In the genomic region with DNA sequence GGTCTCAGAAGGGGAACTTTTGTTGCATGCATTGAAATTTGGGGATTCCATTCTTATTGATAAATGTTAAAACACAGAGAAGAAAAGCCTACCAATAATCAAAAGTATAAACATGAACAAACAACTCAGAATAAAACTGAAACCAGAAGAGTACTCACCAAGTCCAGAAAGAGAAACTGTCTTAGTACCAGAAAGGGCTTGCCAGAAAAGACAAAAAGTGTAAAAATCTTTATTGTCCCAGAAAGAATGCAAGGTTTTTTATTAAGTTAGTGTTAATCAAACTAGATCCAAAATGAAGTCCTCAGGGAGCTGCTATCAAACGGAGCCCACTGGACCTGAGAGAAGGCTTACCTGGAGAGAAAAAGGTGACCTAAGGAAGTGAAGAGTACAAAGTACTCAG, we compare ENCODE assay signal across 24 cellular contexts.
"Had no signal": no experiment of that assay in that cellular context is flagged by ENCODE, and none has a peak within 500 bp of the region (broad histone marks: within the 10 kb centered on the region; RNA-seq: fewer than 3 reads in every experiment).

No MANE protein-coding gene starts in this region.

- H3K27ac ChIP-seq: ascending aorta, body of pancreas had no signal

- DNase-seq: activated CD4-positive, alpha-beta T cell treated with anti-CD3 and anti-CD28 coated beads for 48 hours; activated CD4-positive, alpha-beta T cell treated with anti-CD3 and anti-CD28 coated beads, Interleukin-2, amount 50 U/mL, for 4 hours; activated CD4-positive, CD25-positive, alpha-beta regulatory T cell treated with anti-CD3 and anti-CD28 coated beads, Interleukin-2, amount 50 U/mL, for 72 hours; activated CD8-positive, alpha-beta memory T cell treated with anti-CD3 and anti-CD28 coated beads, Interleukin-2, amount 50 U/mL, for 48 hours; activated CD8-positive, alpha-beta T cell treated with anti-CD3 and anti-CD28 coated beads, Interleukin-2, amount 10 ng/mL, durations not matched to agents 7 days and 5 days; activated naive CD4-positive, alpha-beta T cell; activated T-cell treated with anti-CD3 and anti-CD28 coated beads, Interleukin-2, amount 50 U/mL, for 1 hour; body of pancreas; KG1; MG63; NCI-H146; NCI-H1930; NCI-H2171 treated with DMSO at 0.1 percent for 48 hours; NCI-H226; NCI-H510A; NCI-H526 treated with DMSO at 0.1 percent for 48 hours; PC-3; SHP77 treated with DMSO at 0.1 percent for 48 hours; T-helper 17 cell; T-helper 9 cell had no signal

- H3K4me3 Mint-ChIP-seq: activated CD8-positive, alpha-beta T cell treated with anti-CD3 and anti-CD28 coated beads, Interleukin-2, amount 10 ng/mL, durations not matched to agents 7 days and 5 days; activated naive CD4-positive, alpha-beta T cell treated with anti-CD3 and anti-CD28 coated beads, Interleukin-2, amount 50 U/mL, for 24 hours; central memory CD8-positive, alpha-beta T cell; T-helper 17 cell; WTC11 had no signal

- H3K27ac Mint-ChIP-seq: activated CD8-positive, alpha-beta T cell treated with anti-CD3 and anti-CD28 coated beads, Interleukin-2, amount 10 ng/mL, durations not matched to agents 7 days and 5 days; activated naive CD4-positive, alpha-beta T cell treated with anti-CD3 and anti-CD28 coated beads, Interleukin-2, amount 50 U/mL, for 24 hours; T-helper 17 cell; WTC11 had no signal

- H3K27me3 Mint-ChIP-seq: activated naive CD4-positive, alpha-beta T cell treated with anti-CD3 and anti-CD28 coated beads, Interleukin-2, amount 50 U/mL, for 24 hours; central memory CD8-positive, alpha-beta T cell; T-helper 17 cell had no signal

- H3K36me3 Mint-ChIP-seq: activated naive CD4-positive, alpha-beta T cell treated with anti-CD3 and anti-CD28 coated beads, Interleukin-2, amount 50 U/mL, for 24 hours; WTC11 had no signal

- H3K27me3 ChIP-seq: ascending aorta, body of pancreas, MG63 had no signal

- H3K4me1 ChIP-seq: ascending aorta, body of pancreas had no signal

- H3K9me3 ChIP-seq: ascending aorta, body of pancreas, MG63 had no signal

- H3K9me3 Mint-ChIP-seq: activated naive CD4-positive, alpha-beta T cell treated with anti-CD3 and anti-CD28 coated beads, Interleukin-2, amount 50 U/mL, for 24 hours had no signal

- ATAC-seq: activated CD8-positive, alpha-beta T cell treated with anti-CD3 and anti-CD28 coated beads, Interleukin-2, amount 10 ng/mL, durations not matched to agents 7 days and 5 days; body of pancreas; PC-3; T-helper 17 cell; WTC11 had no signal

- H3K4me3 ChIP-seq: ascending aorta, body of pancreas, MG63 had no signal

- H3K36me3 ChIP-seq: ascending aorta, MG63 had no signal

- H3K4me1 Mint-ChIP-seq: activated naive CD4-positive, alpha-beta T cell treated with anti-CD3 and anti-CD28 coated beads, Interleukin-2, amount 50 U/mL, for 24 hours; central memory CD8-positive, alpha-beta T cell; T-helper 17 cell had no signal
